13 cellular contexts compared by ENCODE assay signal in the genomic region with DNA sequence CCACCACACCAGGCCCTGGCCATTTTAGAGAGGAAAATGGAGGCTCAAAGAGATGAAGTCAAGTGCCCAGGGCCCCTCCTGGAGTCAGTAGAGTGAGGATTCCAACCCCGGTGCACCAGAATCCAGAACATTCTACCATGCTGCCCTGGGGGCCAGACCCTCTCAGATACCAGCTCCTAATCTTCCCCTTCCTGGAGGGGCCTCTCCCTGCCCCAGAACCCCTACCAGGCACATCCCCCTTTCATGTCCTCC. TPM values are rescaled to one million over a fixed set of nuclear protein-coding genes. Genes with fewer than 3 reads are reported as not detected.
DNase-seq lines count a peak whose midpoint lies in the region; ATAC-seq, FAIRE-seq and TF ChIP-seq lines count a peak whose summit lies in the region.
"Had no signal": no experiment of that assay in that cellular context is flagged by ENCODE, and none has a peak within 500 bp of the region (broad histone marks: within the 10 kb centered on the region; RNA-seq: fewer than 3 reads in every experiment).

No MANE protein-coding gene starts in this region.

- 100% methylated on average over 1 of the region's 1 CpG; no CpG with 5 or more reads in 1 of the 2 experiments for WGBS in H1 (ENCODE audit: extremely low coverage in 1 of 2, insufficient coverage in 1 of 2, insufficient read length in 1 of 2, insufficient replicate concordance in 2 of 2, low coverage in 1 of 2, low lambda C conversion rate in 2 of 2, missing lambda C conversion rate in 1 of 2), 2 experiments

- peaks cover 0 to 51% (median 29%) of the 10 kb centered on the region in 4 donors for H3K4me1 Mint-ChIP-seq in CD4-positive, CD25-positive, alpha-beta regulatory T cell

- TF ChIP-seq POLR2A in H1 (IDR thresholded peaks at IDR 0.05; ENCODE audit: control extremely low read depth in 1 of 2, low read depth in 2 of 2, low read length in 2 of 2) (no peak), gastrocnemius medialis (IDR thresholded peaks at IDR 0.05) (no peak)

- peak overlapping the region; percentile 83 for H3K4ac ChIP-seq in H1 (replicated peaks; ENCODE audit: insufficient read length, low read depth, low read length)

- no peak overlapping the region for H3K4me3 ChIP-seq in CD4-positive, CD25-positive, alpha-beta regulatory T cell (ENCODE audit: low read depth, low read length)
- peak overlapping the region; percentile 68; the same call in 1 of the 2 replicates for H3K4me3 ChIP-seq in PC-9
- no peak overlapping the region for H3K4me3 ChIP-seq in H1 (ENCODE audit: extremely low read depth in 1 of 4, insufficient read depth in 2 of 4, low read depth in 3 of 4, low read length in 4 of 4)
- no peak overlapping the region for H3K4me3 ChIP-seq in gastrocnemius medialis
- H3K4me3 ChIP-seq: GM12878, mucosa of descending colon had no signal

- no peaks in the 10 kb centered on the region for H3K27me3 ChIP-seq in CD4-positive, CD25-positive, alpha-beta regulatory T cell (ENCODE audit: control insufficient read depth, insufficient read depth, low read length)
- H3K27me3 ChIP-seq in PC-9 (ENCODE audit: insufficient read depth, low read depth): no peaks in the 10 kb centered on the region
- H3K27me3 ChIP-seq in H1 (replicated peaks in 1 of 4; ENCODE audit: control insufficient read depth in 3 of 4, extremely low read depth in 1 of 4, insufficient read depth in 3 of 4, low read length in 3 of 4): peaks cover 4 to 11% (median 11%) of the 10 kb centered on the region in 4 experiments
- peaks cover 0 to 11% (median 0%) of the 10 kb centered on the region in 3 donors for H3K27me3 ChIP-seq in gastrocnemius medialis

- H3K4me1 ChIP-seq in CD4-positive, CD25-positive, alpha-beta regulatory T cell (ENCODE audit: control insufficient read depth, insufficient read depth, low read length, poor library complexity, severe bottlenecking): peaks cover 39% of the 10 kb centered on the region
- peaks cover 41% of the 10 kb centered on the region for H3K4me1 ChIP-seq in PC-9 (replicated peaks; ENCODE audit: insufficient read depth)
- peaks cover 0 to 15% (median 10%) of the 10 kb centered on the region in 4 experiments; a peak in 6 of 7 replicates for H3K4me1 ChIP-seq in H1 (replicated peaks in 1 of 4; ENCODE audit: control insufficient read depth in 3 of 4, insufficient read depth in 4 of 4, low read length in 3 of 4)
- peaks cover 8 to 14% of the 10 kb centered on the region in 2 donors for H3K4me1 ChIP-seq in gastrocnemius medialis

- intact Hi-C loops in PC-9 (cut with micrococcal nuclease; ENCODE audit: unreplicated experiment) (loop anchor here (2.0 to 10.0 kb wide), 4 partner anchors 76 to 218 kb away; a partner anchor contains a TSS), gastrocnemius medialis (cut with DNase I; ENCODE audit: low total_unique reads) (loop anchor here (5.0 kb wide), 1 partner anchor 86 kb away; a partner anchor contains a TSS)

- no peak overlapping the region for H3K14ac ChIP-seq in H1 (ENCODE audit: insufficient read length)

- no peak for TF ChIP-seq RAD21 in H1 (IDR thresholded peaks at IDR 0.05 in 1 of 2, conservative IDR thresholded peaks at IDR 0.05 in 1 of 2; ENCODE audit: low read depth in 2 of 2, low read length in 2 of 2)

- no peak overlapping the region for H4K8ac ChIP-seq in H1 (ENCODE audit: extremely low read depth, insufficient read depth, low read length)

- H3K4me2 ChIP-seq in PC-9 (peak overlapping the region; percentile 80), H1 (ENCODE audit: insufficient read depth in 1 of 2, low read depth in 2 of 2, low read length in 2 of 2) (no peak overlapping the region)

- POLR2A ChIA-PET in PC-9 (lab: Charles Lee; ENCODE audit: unreplicated experiment) (interaction anchor here (0.6 to 0.9 kb wide), 3 partner anchors 14 to 435 kb away, joined by 4 to 8 read pairs (median 6); no protein-coding TSS in a partner anchor), H1 (lab: Charles Lee; ENCODE audit: partially characterized antibody) (interaction anchor here (0.7 to 3.0 kb wide), 14 partner anchors 8 to 217 kb away, joined by 3 to 11 read pairs (median 6); a partner anchor contains a TSS)

- H2AFZ ChIP-seq in PC-9: no peak overlapping the region
- no peak overlapping the region for H2AFZ ChIP-seq in H1 (ENCODE audit: low read length)

- TF ChIP-seq CTCF in PC-9 (conservative IDR thresholded peaks at IDR 0.05): no peak
- TF ChIP-seq CTCF in H1 (IDR thresholded peaks at IDR 0.05; ENCODE audit: control extremely low read depth in 1 of 3, insufficient read depth in 1 of 3, low read depth in 1 of 3, low read length in 3 of 3): no peak
- no peak for TF ChIP-seq CTCF in gastrocnemius medialis (IDR thresholded peaks at IDR 0.05 in 4 of 5, conservative IDR thresholded peaks at IDR 0.05 in 1 of 5)
- TF ChIP-seq CTCF in omental fat pad (IDR thresholded peaks at IDR 0.05): no peak

- in situ Hi-C loops in gastrocnemius medialis (cut with MboI; ENCODE audit: low sequenced_read_pairs in 4 of 4): loop anchor here in 2 of 4 donors (25.0 kb wide), 1 partner anchor 179 kb away; a partner anchor contains a TSS

- no peak overlapping the region for H3K18ac ChIP-seq in H1 (ENCODE audit: extremely low read depth, low read length)

- H3K23ac ChIP-seq in H1 (ENCODE audit: insufficient read length): no peak overlapping the region

- no peak overlapping the region for H2BK5ac ChIP-seq in H1 (ENCODE audit: low read depth, low read length)

- no TSS peak for BruUV-seq in PC-9 (replicated peaks; lab: Mats Ljungman, UMichigan)

- H3K4me3 Mint-ChIP-seq in CD4-positive, CD25-positive, alpha-beta regulatory T cell: peak overlapping the region in 2 of 4 donors; percentile 51 to 79

- no peaks in the 10 kb centered on the region for H3K27me3 Mint-ChIP-seq in CD4-positive, CD25-positive, alpha-beta regulatory T cell

- TF ChIP-seq EP300 in H1 (IDR thresholded peaks at IDR 0.05; ENCODE audit: borderline replicate concordance in 1 of 2, low read depth in 2 of 2, low read length in 2 of 2): no peak

- no peak overlapping the region for H2BK12ac ChIP-seq in H1 (ENCODE audit: low read depth, low read length)

- no peak for ATAC-seq in CD4-positive, CD25-positive, alpha-beta regulatory T cell (ENCODE audit: low read depth in 2 of 2)
- ATAC-seq in gastrocnemius medialis: no peak
- no peak for ATAC-seq in HG02840 (IDR thresholded peaks at IDR 0.05; ENCODE audit: low FRiP score, unreplicated experiment)
- ATAC-seq in omental fat pad (ENCODE audit: low FRiP score): no peak
- ATAC-seq: GM12878, mucosa of descending colon had no signal

- H4K91ac ChIP-seq in H1 (replicated peaks; ENCODE audit: insufficient read length, low read length): no peak overlapping the region

- peaks cover 3% of the 10 kb centered on the region for H3K36me3 Mint-ChIP-seq in CD4-positive, CD25-positive, alpha-beta regulatory T cell

- H3K56ac ChIP-seq in H1 (replicated peaks; ENCODE audit: insufficient read length, low read depth, low read length): no peak overlapping the region

- peak overlapping the region; percentile 73 to 90 (median 89) for H3K27ac Mint-ChIP-seq in CD4-positive, CD25-positive, alpha-beta regulatory T cell

- no peak overlapping the region for H2BK15ac ChIP-seq in H1 (ENCODE audit: low read length)

- no peak overlapping the region for H2BK20ac ChIP-seq in H1 (ENCODE audit: low read length)

- peaks cover 11% of the 10 kb centered on the region for H3K36me3 ChIP-seq in CD4-positive, CD25-positive, alpha-beta regulatory T cell (ENCODE audit: control insufficient read depth, insufficient read depth, low read length)
- H3K36me3 ChIP-seq in PC-9 (ENCODE audit: low read depth): peaks cover 5% of the 10 kb centered on the region; the same call in 1 of the 2 replicates
- peaks cover 6 to 23% (median 12%) of the 10 kb centered on the region in 4 experiments; a peak in 5 of 8 replicates for H3K36me3 ChIP-seq in H1 (ENCODE audit: control insufficient read depth in 2 of 4, insufficient read depth in 4 of 4, low read length in 3 of 4)
- peaks cover 0 to 26% of the 10 kb centered on the region in 2 donors for H3K36me3 ChIP-seq in gastrocnemius medialis

- peaks cover 10% of the 10 kb centered on the region; the same call in 1 of the 2 replicates for H3K23me2 ChIP-seq in H1 (ENCODE audit: low read depth, low read length)

- H3K79me2 ChIP-seq in PC-9 (ENCODE audit: low read depth) (peaks cover 22% of the 10 kb centered on the region), H1 (ENCODE audit: control insufficient read depth in 1 of 2, insufficient read depth in 2 of 2, low read length in 2 of 2) (no peaks in the 10 kb centered on the region)

- FAIRE-seq in H1 (lab: Jason Lieb, UNC): no peak
- FAIRE-seq: GM12878 had no signal

- H3K9me2 ChIP-seq in PC-9 (ENCODE audit: insufficient read depth): no peaks in the 10 kb centered on the region

- H3K9ac ChIP-seq in H1 (replicated peaks in 1 of 4; ENCODE audit: extremely low read depth in 1 of 4, low read depth in 3 of 4, low read length in 3 of 4): no peak overlapping the region

- H2BK120ac ChIP-seq in H1 (replicated peaks; ENCODE audit: low read depth, low read length): no peak overlapping the region

- DNase-seq in CD4-positive, CD25-positive, alpha-beta regulatory T cell: no peak
- DNase-seq in PC-9 (no peak), H1 (ENCODE audit: low read depth in 1 of 2, low spot score in 2 of 2) (no peak), gastrocnemius medialis (no peak), RKO (ENCODE audit: low spot score) (no peak), DMS 273 (lab: John Stamatoyannopoulos, UW; ENCODE audit: unreplicated experiment) (no peak), omental fat pad (ENCODE audit: low spot score) (no peak)
- DNase-seq: activated naive CD4-positive, alpha-beta T cell had no signal

- peaks cover 0 to 1% (median 0%) of the 10 kb centered on the region in 7 donors for H3K9me3 Mint-ChIP-seq in CD4-positive, CD25-positive, alpha-beta regulatory T cell

- H3K27ac ChIP-seq in CD4-positive, CD25-positive, alpha-beta regulatory T cell (ENCODE audit: insufficient read depth, low read length, poor library complexity, severe bottlenecking): peak overlapping the region; percentile 69
- peak overlapping the region; percentile 58 for H3K27ac ChIP-seq in PC-9
- H3K27ac ChIP-seq in H1 (ENCODE audit: low read depth, low read length): no peak overlapping the region
- peak overlapping the region; percentile 23 to 54 (median 46) for H3K27ac ChIP-seq in gastrocnemius medialis
- H3K27ac ChIP-seq: WERI-Rb-1 had no signal

- no peaks in the 10 kb centered on the region for H4K20me1 ChIP-seq in PC-9 (ENCODE audit: insufficient read depth)
- peaks cover 6 to 12% of the 10 kb centered on the region in 2 experiments for H4K20me1 ChIP-seq in H1 (replicated peaks in 1 of 2; ENCODE audit: control insufficient read depth in 1 of 2, insufficient read depth in 2 of 2, low read length in 2 of 2)

- CTCF ChIA-PET in PC-9 (lab: Charles Lee): interaction anchor here (0.5 to 0.7 kb wide), 4 partner anchors 14 to 196 kb away, joined by 3 to 8 read pairs (median 7); no protein-coding TSS in a partner anchor
- CTCF ChIA-PET in H1 (lab: Charles Lee; ENCODE audit: partially characterized antibody): interaction anchor here (1.5 kb wide), 1 partner anchor 9 kb away, joined by 6 read pairs; no protein-coding TSS in a partner anchor

- peaks cover 60% of the 10 kb centered on the region for H3F3A ChIP-seq in PC-9 (ENCODE audit: insufficient read depth, low read depth)

- H2AK5ac ChIP-seq in H1 (ENCODE audit: low read depth, low read length): no peak overlapping the region

- no peaks in the 10 kb centered on the region for H3K9me3 ChIP-seq in CD4-positive, CD25-positive, alpha-beta regulatory T cell (ENCODE audit: control insufficient read depth in 2 of 2, low read length in 2 of 2)
- no peaks in the 10 kb centered on the region for H3K9me3 ChIP-seq in PC-9 (ENCODE audit: insufficient read depth, low read depth)
- peaks cover 0 to 3% of the 10 kb centered on the region in 2 experiments; a peak in 1 of 4 replicates for H3K9me3 ChIP-seq in H1 (ENCODE audit: insufficient read depth in 2 of 2, low read depth in 1 of 2, low read length in 1 of 2)
- H3K9me3 ChIP-seq in gastrocnemius medialis: no peaks in the 10 kb centered on the region
- H3K9me3 ChIP-seq: mucosa of descending colon had no signal

- H3K79me1 ChIP-seq in H1 (ENCODE audit: low read depth, low read length): peaks cover 2% of the 10 kb centered on the region

- H4K5ac ChIP-seq in H1 (ENCODE audit: insufficient read length, low read depth, low read length): no peak overlapping the region

RNA-seq across cellular contexts. Expression of a gene that starts 11.1 kb away (rescaled TPM):
- total RNA-seq in CD4-positive, CD25-positive, alpha-beta regulatory T cell: 6.1 TPM
- polyA plus RNA-seq in CD4-positive, CD25-positive, alpha-beta regulatory T cell: 1 to 10 TPM; 1.0 to 2.6 (median 1.9) TPM
- total RNA-seq in PC-9 (2021) (38.4 and 43.9 TPM in 2 replicates), gastrocnemius medialis (under 1 TPM in 1 of 4 donors, not detected in 3; 0.42 TPM), omental fat pad (1 to 10 TPM; 1.0 to 2.5 (median 1.4) TPM)
- total RNA-seq in H1 (2021; fragmentation: NEBNext Ultra II Directional; extraction: Animal tissue kit (Norgen Biotek cat#: 25700)): 7.9 and 8.8 TPM in 2 replicates
- polyA plus RNA-seq in H1 (2011; rRNA removed): 20.0 and 25.9 TPM in 2 replicates
- polyA plus RNA-seq in H1 (2011; cell fraction: cytosol; rRNA removed): 16.5 TPM
- polyA plus RNA-seq in H1 (2011; cell fraction: nucleus; rRNA removed): 58.9 TPM
- polyA plus RNA-seq in H1 (2012, experiment 1 of 2): 4.8 to 13.3 TPM (median 8.3 TPM) in 4 replicates
- 4.3 TPM for polyA plus RNA-seq in H1 (2012, experiment 2 of 2)
- polyA plus RNA-seq in H1 (2013, experiment 1 of 2): 13.2 TPM
- polyA plus RNA-seq in H1 (2013, experiment 2 of 2): 11.1 TPM
- 3.7 and 5.0 TPM in 2 replicates for polyA minus RNA-seq in H1 (2011; rRNA and poly(A)+ RNA removed)
- 6.4 TPM for polyA minus RNA-seq in H1 (2011; cell fraction: cytosol; rRNA and poly(A)+ RNA removed)
- polyA minus RNA-seq in H1 (2011; cell fraction: nucleus; rRNA and poly(A)+ RNA removed): 10.9 TPM
- total RNA-seq: dermis blood vessel endothelial cell had no signal

RNA-seq across cellular contexts. Expression of a gene that starts 40.1 kb away (rescaled TPM):
- total RNA-seq in CD4-positive, CD25-positive, alpha-beta regulatory T cell: not detected
- not detected for polyA plus RNA-seq in CD4-positive, CD25-positive, alpha-beta regulatory T cell
- total RNA-seq in PC-9 (2021) (1.7 and 2.1 TPM in 2 replicates), gastrocnemius medialis (not detected), omental fat pad (not detected)
- not detected in 2 replicates for total RNA-seq in H1 (2021; fragmentation: NEBNext Ultra II Directional; extraction: Animal tissue kit (Norgen Biotek cat#: 25700))
- 0.32 and 1.2 TPM in 2 replicates for polyA plus RNA-seq in H1 (2011; rRNA removed)
- 0.19 TPM for polyA plus RNA-seq in H1 (2011; cell fraction: cytosol; rRNA removed)
- polyA plus RNA-seq in H1 (2011; cell fraction: nucleus; rRNA removed): 0.44 TPM
- not detected in 4 replicates for polyA plus RNA-seq in H1 (2012, experiment 1 of 2)
- not detected for polyA plus RNA-seq in H1 (2012, experiment 2 of 2)
- 0.12 TPM for polyA plus RNA-seq in H1 (2013, experiment 1 of 2)
- not detected for polyA plus RNA-seq in H1 (2013, experiment 2 of 2)
- not detected in 2 replicates for polyA minus RNA-seq in H1 (2011; rRNA and poly(A)+ RNA removed)
- not detected for polyA minus RNA-seq in H1 (2011; cell fraction: cytosol; rRNA and poly(A)+ RNA removed)
- not detected for polyA minus RNA-seq in H1 (2011; cell fraction: nucleus; rRNA and poly(A)+ RNA removed)
- total RNA-seq: dermis blood vessel endothelial cell, GM12878, mucosa of descending colon had no signal

RNA-seq across cellular contexts. Expression of a gene that starts 55.8 kb away (rescaled TPM):
- not detected for total RNA-seq in CD4-positive, CD25-positive, alpha-beta regulatory T cell
- polyA plus RNA-seq in CD4-positive, CD25-positive, alpha-beta regulatory T cell: not detected
- total RNA-seq in PC-9 (2021) (not detected in 2 replicates), gastrocnemius medialis (not detected), omental fat pad (not detected)
- not detected in 2 replicates for total RNA-seq in H1 (2021; fragmentation: NEBNext Ultra II Directional; extraction: Animal tissue kit (Norgen Biotek cat#: 25700))
- 3.6 and 6.2 TPM in 2 replicates for polyA plus RNA-seq in H1 (2011; rRNA removed)
- polyA plus RNA-seq in H1 (2011; cell fraction: cytosol; rRNA removed): 4.2 TPM
- 1.9 TPM for polyA plus RNA-seq in H1 (2011; cell fraction: nucleus; rRNA removed)
- polyA plus RNA-seq in H1 (2012, experiment 1 of 2): 1.1 to 2.9 TPM (median 1.6 TPM) in 4 replicates
- polyA plus RNA-seq in H1 (2012, experiment 2 of 2): not detected
- 0.85 TPM for polyA plus RNA-seq in H1 (2013, experiment 1 of 2)
- polyA plus RNA-seq in H1 (2013, experiment 2 of 2): 0.57 TPM
- polyA minus RNA-seq in H1 (2011; rRNA and poly(A)+ RNA removed): not detected in 2 replicates
- not detected for polyA minus RNA-seq in H1 (2011; cell fraction: cytosol; rRNA and poly(A)+ RNA removed)
- not detected for polyA minus RNA-seq in H1 (2011; cell fraction: nucleus; rRNA and poly(A)+ RNA removed)
- total RNA-seq: GM12878, mucosa of descending colon had no signal
- polyA plus RNA-seq: GM12878 had no signal
